ENCODE assay signal across 1 cellular context in genomic region chr1:17404820-17405219, GRCh38.
A peak's percentile ranks its signal among the peaks of the same experiment; 100 is the strongest.
TF ChIP-seq lines count a peak whose summit lies in the region.

No MANE protein-coding gene starts in this region.

TF ChIP-seq in WTC11, 78 proteins besides CTCF, POLR2A, EP300 and RAD21:
- no peak for TF ChIP-seq TP53 (CRISPR knock-in tag; IDR thresholded peaks at IDR 0.05)
- TF ChIP-seq RORB (CRISPR knock-in tag; IDR thresholded peaks at IDR 0.05): no peak
- TF ChIP-seq SOX15 (CRISPR knock-in tag; IDR thresholded peaks at IDR 0.05): no peak
- no peak for TF ChIP-seq MXD4 (CRISPR knock-in tag; IDR thresholded peaks at IDR 0.05; ENCODE audit: borderline replicate concordance)
- peak; percentile 88; the same call in 1 of the 2 replicates for TF ChIP-seq PRRX2 (CRISPR knock-in tag; IDR thresholded peaks at IDR 0.05)
- TF ChIP-seq KAT7 (CRISPR knock-in tag; IDR thresholded peaks at IDR 0.05; ENCODE audit: borderline replicate concordance): no peak
- no peak for TF ChIP-seq FOXP1 (CRISPR knock-in tag; IDR thresholded peaks at IDR 0.05; ENCODE audit: borderline replicate concordance)
- TF ChIP-seq, protein P1, sequence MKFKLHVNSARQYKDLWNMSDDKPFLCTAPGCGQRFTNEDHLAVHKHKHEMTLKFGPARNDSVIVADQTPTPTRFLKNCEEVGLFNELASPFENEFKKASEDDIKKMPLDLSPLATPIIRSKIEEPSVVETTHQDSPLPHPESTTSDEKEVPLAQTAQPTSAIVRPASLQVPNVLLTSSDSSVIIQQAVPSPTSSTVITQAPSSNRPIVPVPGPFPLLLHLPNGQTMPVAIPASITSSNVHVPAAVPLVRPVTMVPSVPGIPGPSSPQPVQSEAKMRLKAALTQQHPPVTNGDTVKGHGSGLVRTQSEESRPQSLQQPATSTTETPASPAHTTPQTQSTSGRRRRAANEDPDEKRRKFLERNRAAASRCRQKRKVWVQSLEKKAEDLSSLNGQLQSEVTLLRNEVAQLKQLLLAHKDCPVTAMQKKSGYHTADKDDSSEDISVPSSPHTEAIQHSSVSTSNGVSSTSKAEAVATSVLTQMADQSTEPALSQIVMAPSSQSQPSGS (CRISPR knock-in tag; IDR thresholded peaks at IDR 0.05; ENCODE audit: borderline replicate concordance, low read depth): no peak
- TF ChIP-seq FOXK1 (CRISPR knock-in tag; IDR thresholded peaks at IDR 0.05): no peak
- peak; percentile 62 for TF ChIP-seq USF2 (CRISPR knock-in tag; IDR thresholded peaks at IDR 0.05)
- no peak for TF ChIP-seq HMGXB4 (CRISPR knock-in tag; IDR thresholded peaks at IDR 0.05)
- TF ChIP-seq NR2C2 (CRISPR knock-in tag; IDR thresholded peaks at IDR 0.05): no peak
- TF ChIP-seq ZNF671 (CRISPR knock-in tag; IDR thresholded peaks at IDR 0.05): no peak
- TF ChIP-seq, protein P2, sequence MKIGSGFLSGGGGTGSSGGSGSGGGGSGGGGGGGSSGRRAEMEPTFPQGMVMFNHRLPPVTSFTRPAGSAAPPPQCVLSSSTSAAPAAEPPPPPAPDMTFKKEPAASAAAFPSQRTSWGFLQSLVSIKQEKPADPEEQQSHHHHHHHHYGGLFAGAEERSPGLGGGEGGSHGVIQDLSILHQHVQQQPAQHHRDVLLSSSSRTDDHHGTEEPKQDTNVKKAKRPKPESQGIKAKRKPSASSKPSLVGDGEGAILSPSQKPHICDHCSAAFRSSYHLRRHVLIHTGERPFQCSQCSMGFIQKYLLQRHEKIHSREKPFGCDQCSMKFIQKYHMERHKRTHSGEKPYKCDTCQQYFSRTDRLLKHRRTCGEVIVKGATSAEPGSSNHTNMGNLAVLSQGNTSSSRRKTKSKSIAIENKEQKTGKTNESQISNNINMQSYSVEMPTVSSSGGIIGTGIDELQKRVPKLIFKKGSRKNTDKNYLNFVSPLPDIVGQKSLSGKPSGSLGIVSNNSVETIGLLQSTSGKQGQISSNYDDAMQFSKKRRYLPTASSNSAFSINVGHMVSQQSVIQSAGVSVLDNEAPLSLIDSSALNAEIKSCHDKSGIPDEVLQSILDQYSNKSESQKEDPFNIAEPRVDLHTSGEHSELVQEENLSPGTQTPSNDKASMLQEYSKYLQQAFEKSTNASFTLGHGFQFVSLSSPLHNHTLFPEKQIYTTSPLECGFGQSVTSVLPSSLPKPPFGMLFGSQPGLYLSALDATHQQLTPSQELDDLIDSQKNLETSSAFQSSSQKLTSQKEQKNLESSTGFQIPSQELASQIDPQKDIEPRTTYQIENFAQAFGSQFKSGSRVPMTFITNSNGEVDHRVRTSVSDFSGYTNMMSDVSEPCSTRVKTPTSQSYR (CRISPR knock-in tag; IDR thresholded peaks at IDR 0.05): no peak
- TF ChIP-seq, protein P3, sequence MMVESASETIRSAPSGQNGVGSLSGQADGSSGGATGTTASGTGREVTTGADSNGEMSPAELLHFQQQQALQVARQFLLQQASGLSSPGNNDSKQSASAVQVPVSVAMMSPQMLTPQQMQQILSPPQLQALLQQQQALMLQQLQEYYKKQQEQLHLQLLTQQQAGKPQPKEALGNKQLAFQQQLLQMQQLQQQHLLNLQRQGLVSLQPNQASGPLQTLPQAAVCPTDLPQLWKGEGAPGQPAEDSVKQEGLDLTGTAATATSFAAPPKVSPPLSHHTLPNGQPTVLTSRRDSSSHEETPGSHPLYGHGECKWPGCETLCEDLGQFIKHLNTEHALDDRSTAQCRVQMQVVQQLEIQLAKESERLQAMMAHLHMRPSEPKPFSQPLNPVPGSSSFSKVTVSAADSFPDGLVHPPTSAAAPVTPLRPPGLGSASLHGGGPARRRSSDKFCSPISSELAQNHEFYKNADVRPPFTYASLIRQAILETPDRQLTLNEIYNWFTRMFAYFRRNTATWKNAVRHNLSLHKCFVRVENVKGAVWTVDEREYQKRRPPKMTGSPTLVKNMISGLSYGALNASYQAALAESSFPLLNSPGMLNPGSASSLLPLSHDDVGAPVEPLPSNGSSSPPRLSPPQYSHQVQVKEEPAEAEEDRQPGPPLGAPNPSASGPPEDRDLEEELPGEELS (CRISPR knock-in tag; IDR thresholded peaks at IDR 0.05): no peak
- TF ChIP-seq, protein P4, sequence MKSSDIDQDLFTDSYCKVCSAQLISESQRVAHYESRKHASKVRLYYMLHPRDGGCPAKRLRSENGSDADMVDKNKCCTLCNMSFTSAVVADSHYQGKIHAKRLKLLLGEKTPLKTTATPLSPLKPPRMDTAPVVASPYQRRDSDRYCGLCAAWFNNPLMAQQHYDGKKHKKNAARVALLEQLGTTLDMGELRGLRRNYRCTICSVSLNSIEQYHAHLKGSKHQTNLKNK (CRISPR knock-in tag; IDR thresholded peaks at IDR 0.05): no peak
- TF ChIP-seq NR3C1 (CRISPR knock-in tag; conservative IDR thresholded peaks at IDR 0.05; ENCODE audit: low read depth): no peak
- no peak for TF ChIP-seq ARID4B (CRISPR knock-in tag; IDR thresholded peaks at IDR 0.05; ENCODE audit: borderline replicate concordance)
- TF ChIP-seq CREB1 (CRISPR knock-in tag; IDR thresholded peaks at IDR 0.05): 0 out of 2 replicates have a peak, but pooled peaks have one; percentile 30
- 0 out of 2 replicates have a peak, but pooled peaks have one; percentile 21 for TF ChIP-seq OVOL2 (CRISPR knock-in tag; IDR thresholded peaks at IDR 0.05; ENCODE audit: borderline replicate concordance)
- no peak for TF ChIP-seq NFE2L1 (CRISPR knock-in tag; IDR thresholded peaks at IDR 0.05)
- no peak for TF ChIP-seq ZNF512 (CRISPR knock-in tag; IDR thresholded peaks at IDR 0.05; ENCODE audit: borderline replicate concordance)
- TF ChIP-seq USF1 (CRISPR knock-in tag; IDR thresholded peaks at IDR 0.05): peak; percentile 44; the same call in 1 of the 2 replicates
- TF ChIP-seq, protein P5, sequence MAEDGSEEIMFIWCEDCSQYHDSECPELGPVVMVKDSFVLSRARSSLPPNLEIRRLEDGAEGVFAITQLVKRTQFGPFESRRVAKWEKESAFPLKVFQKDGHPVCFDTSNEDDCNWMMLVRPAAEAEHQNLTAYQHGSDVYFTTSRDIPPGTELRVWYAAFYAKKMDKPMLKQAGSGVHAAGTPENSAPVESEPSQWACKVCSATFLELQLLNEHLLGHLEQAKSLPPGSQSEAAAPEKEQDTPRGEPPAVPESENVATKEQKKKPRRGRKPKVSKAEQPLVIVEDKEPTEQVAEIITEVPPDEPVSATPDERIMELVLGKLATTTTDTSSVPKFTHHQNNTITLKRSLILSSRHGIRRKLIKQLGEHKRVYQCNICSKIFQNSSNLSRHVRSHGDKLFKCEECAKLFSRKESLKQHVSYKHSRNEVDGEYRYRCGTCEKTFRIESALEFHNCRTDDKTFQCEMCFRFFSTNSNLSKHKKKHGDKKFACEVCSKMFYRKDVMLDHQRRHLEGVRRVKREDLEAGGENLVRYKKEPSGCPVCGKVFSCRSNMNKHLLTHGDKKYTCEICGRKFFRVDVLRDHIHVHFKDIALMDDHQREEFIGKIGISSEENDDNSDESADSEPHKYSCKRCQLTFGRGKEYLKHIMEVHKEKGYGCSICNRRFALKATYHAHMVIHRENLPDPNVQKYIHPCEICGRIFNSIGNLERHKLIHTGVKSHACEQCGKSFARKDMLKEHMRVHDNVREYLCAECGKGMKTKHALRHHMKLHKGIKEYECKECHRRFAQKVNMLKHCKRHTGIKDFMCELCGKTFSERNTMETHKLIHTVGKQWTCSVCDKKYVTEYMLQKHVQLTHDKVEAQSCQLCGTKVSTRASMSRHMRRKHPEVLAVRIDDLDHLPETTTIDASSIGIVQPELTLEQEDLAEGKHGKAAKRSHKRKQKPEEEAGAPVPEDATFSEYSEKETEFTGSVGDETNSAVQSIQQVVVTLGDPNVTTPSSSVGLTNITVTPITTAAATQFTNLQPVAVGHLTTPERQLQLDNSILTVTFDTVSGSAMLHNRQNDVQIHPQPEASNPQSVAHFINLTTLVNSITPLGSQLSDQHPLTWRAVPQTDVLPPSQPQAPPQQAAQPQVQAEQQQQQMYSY (CRISPR knock-in tag; IDR thresholded peaks at IDR 0.05): no peak
- no peak for TF ChIP-seq ELF4 (CRISPR knock-in tag; IDR thresholded peaks at IDR 0.05; ENCODE audit: low read depth)
- TF ChIP-seq, protein P6, sequence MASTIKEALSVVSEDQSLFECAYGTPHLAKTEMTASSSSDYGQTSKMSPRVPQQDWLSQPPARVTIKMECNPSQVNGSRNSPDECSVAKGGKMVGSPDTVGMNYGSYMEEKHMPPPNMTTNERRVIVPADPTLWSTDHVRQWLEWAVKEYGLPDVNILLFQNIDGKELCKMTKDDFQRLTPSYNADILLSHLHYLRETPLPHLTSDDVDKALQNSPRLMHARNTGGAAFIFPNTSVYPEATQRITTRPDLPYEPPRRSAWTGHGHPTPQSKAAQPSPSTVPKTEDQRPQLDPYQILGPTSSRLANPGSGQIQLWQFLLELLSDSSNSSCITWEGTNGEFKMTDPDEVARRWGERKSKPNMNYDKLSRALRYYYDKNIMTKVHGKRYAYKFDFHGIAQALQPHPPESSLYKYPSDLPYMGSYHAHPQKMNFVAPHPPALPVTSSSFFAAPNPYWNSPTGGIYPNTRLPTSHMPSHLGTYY (CRISPR knock-in tag; IDR thresholded peaks at IDR 0.05): peak; percentile 91; the same call in 1 of the 2 replicates
